In the genomic region with DNA sequence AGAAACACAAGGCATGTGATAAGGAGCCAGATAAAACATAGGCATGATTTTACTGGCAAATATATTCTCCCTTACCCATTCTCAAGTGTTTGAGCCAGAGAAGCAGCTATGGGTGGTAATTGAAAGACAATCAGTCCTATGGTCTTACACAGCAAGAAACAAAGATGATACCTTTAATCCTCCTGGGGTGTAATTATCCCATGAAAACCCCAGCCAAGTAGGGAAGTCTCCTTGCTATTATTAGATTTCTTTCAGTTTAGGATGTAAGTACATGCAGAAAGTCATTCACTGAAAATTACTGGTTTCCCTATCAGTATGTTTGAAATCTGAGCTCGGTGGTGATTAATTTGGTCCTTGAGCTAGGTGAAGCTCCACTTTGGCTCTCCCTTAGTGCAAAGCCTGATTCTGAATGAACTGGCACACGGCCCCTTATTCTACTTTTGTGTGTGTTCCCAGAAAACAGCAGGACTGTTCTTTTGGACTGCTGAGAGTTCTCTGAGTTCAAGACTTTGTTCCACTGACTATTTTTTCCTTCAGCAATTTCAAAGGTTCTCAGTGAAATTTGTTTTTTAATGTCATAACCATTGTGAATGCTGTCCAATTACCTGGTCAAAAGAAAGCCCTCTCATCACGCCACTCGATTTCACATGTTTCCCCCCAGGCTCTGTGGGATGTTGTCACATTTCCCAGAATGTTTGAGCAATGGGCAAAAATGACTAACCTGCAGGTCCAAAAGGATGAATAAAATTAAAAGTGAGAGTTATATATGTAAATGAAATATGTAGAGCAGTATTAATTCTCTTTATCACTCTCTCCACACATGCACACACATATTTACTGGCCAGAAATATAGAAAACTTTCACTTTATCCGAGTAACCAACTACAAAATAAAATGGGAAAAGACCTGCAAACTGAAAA, we compare ENCODE assay signal across 10 cellular contexts.
DNase-seq lines count a peak whose midpoint lies in the region; ATAC-seq, FAIRE-seq and TF ChIP-seq lines count a peak whose summit lies in the region.
"Had no signal": no experiment of that assay in that cellular context is flagged by ENCODE, and none has a peak within 500 bp of the region (broad histone marks: within the 10 kb centered on the region; RNA-seq: fewer than 3 reads in every experiment).

No MANE protein-coding gene starts in this region.

- H3K36me3 ChIP-seq in H1 (ENCODE audit: control insufficient read depth in 2 of 4, insufficient read depth in 4 of 4, low read length in 3 of 4) (no peaks in the 10 kb centered on the region), tibial artery (no peaks in the 10 kb centered on the region)

- POLR2A ChIA-PET in H1 (lab: Charles Lee; ENCODE audit: partially characterized antibody) = interaction anchor here (0.6 to 0.7 kb wide), 2 partner anchors 62 to 783 kb away, joined by 3 to 4 read pairs; no protein-coding TSS in a partner anchor

- H3K4me1 ChIP-seq in H1 (replicated peaks in 1 of 4; ENCODE audit: control insufficient read depth in 3 of 4, insufficient read depth in 4 of 4, low read length in 3 of 4) (peaks cover 3 to 18% (median 12%) of the 10 kb centered on the region in 4 experiments), tibial artery (peaks cover 0 to 62% (median 46%) of the 10 kb centered on the region in 4 donors)

- TF ChIP-seq EP300 in H1 (IDR thresholded peaks at IDR 0.05; ENCODE audit: borderline replicate concordance in 1 of 2, low read depth in 2 of 2, low read length in 2 of 2) = no peak

- H3K79me2 ChIP-seq in H1 (ENCODE audit: control insufficient read depth in 1 of 2, insufficient read depth in 2 of 2, low read length in 2 of 2) = no peaks in the 10 kb centered on the region

- no peak overlapping the region for H3K27ac ChIP-seq in H1 (ENCODE audit: low read depth, low read length)
- peak overlapping the region; percentile 88 to 92 for H3K27ac ChIP-seq in tibial artery
- H3K27ac ChIP-seq: HL-60 had no signal

- WGBS in H1 (ENCODE audit: extremely low coverage in 1 of 2, insufficient coverage in 1 of 2, insufficient read length in 1 of 2, insufficient replicate concordance in 2 of 2, low coverage in 1 of 2, low lambda C conversion rate in 2 of 2, missing lambda C conversion rate in 1 of 2), 2 experiments = 68% methylated on average over 5 of the region's 5 CpGs; no CpG with 5 or more reads in 1 of the 2 experiments

- DNase-seq in stimulated activated CD4-positive, alpha-beta T cell treated with anti-CD3 and anti-CD28 coated beads, Interleukin-12 subunit alpha, Interleukin-12 subunit beta, amount 100 ng/mL, for 48 hours (ENCODE audit: low read depth in 2 of 3, low spot score in 1 of 3) = peak in 2 of 3 donors; percentile 14 to 18
- DNase-seq in stimulated activated CD4-positive, alpha-beta T cell treated with anti-CD3 and anti-CD28 coated beads, Interleukin-2, amount 100 ng/mL, for 24 hours = no peak
- DNase-seq in NCI-H82 (lab: John Stamatoyannopoulos, UW) = peak; percentile 48
- DNase-seq in H1 (ENCODE audit: low read depth in 1 of 2, low spot score in 2 of 2) = no peak
- no peak for DNase-seq in tibial artery
- DNase-seq in glomerular visceral epithelial cell (ENCODE audit: extremely low spot score) = no peak
- no peak for DNase-seq in GDM1 (lab: John Stamatoyannopoulos, UW)
- no peak for DNase-seq in omental fat pad (ENCODE audit: low spot score)
- DNase-seq: CD4-positive, alpha-beta T cell had no signal

- no peak overlapping the region for H3K18ac ChIP-seq in H1 (ENCODE audit: extremely low read depth, low read length)

- no peak overlapping the region for H4K91ac ChIP-seq in H1 (replicated peaks; ENCODE audit: insufficient read length, low read length)

- H3K27me3 ChIP-seq in H1 (replicated peaks in 1 of 4; ENCODE audit: control insufficient read depth in 3 of 4, extremely low read depth in 1 of 4, insufficient read depth in 3 of 4, low read length in 3 of 4) (peaks cover 0 to 8% (median 2%) of the 10 kb centered on the region in 4 experiments; a peak in 2 of 7 replicates), tibial artery (no peaks in the 10 kb centered on the region)

- no peak overlapping the region for H3K14ac ChIP-seq in H1 (ENCODE audit: insufficient read length)

- H3K4me3 ChIP-seq in H1 (ENCODE audit: extremely low read depth in 1 of 4, insufficient read depth in 2 of 4, low read depth in 3 of 4, low read length in 4 of 4) = no peak overlapping the region
- H3K4me3 ChIP-seq in tibial artery = no peak overlapping the region

- no peak for TF ChIP-seq RAD21 in H1 (IDR thresholded peaks at IDR 0.05 in 1 of 2, conservative IDR thresholded peaks at IDR 0.05 in 1 of 2; ENCODE audit: low read depth in 2 of 2, low read length in 2 of 2)

- no peak for FAIRE-seq in H1 (lab: Jason Lieb, UNC)

- H4K8ac ChIP-seq in H1 (ENCODE audit: extremely low read depth, insufficient read depth, low read length) = no peak overlapping the region

- no peak overlapping the region for H2BK20ac ChIP-seq in H1 (ENCODE audit: low read length)

- no peak overlapping the region for H2BK12ac ChIP-seq in H1 (ENCODE audit: low read depth, low read length)

- H3K9me3 ChIP-seq in H1 (ENCODE audit: insufficient read depth in 2 of 2, low read depth in 1 of 2, low read length in 1 of 2) (no peaks in the 10 kb centered on the region), tibial artery (no peaks in the 10 kb centered on the region)

- H3K79me1 ChIP-seq in H1 (ENCODE audit: low read depth, low read length) = no peaks in the 10 kb centered on the region

- no peak overlapping the region for H3K56ac ChIP-seq in H1 (replicated peaks; ENCODE audit: insufficient read length, low read depth, low read length)

- intact Hi-C loops in tibial artery (cut with DNase I; ENCODE audit: low total_unique reads) = loop anchor here (10.0 kb wide), 1 partner anchor 109 kb away; no protein-coding TSS in a partner anchor

- TF ChIP-seq CTCF in H1 (IDR thresholded peaks at IDR 0.05; ENCODE audit: control extremely low read depth in 1 of 3, insufficient read depth in 1 of 3, low read depth in 1 of 3, low read length in 3 of 3) (no peak), tibial artery (IDR thresholded peaks at IDR 0.05) (no peak), omental fat pad (IDR thresholded peaks at IDR 0.05) (no peak)

- no peaks in the 10 kb centered on the region for H3K23me2 ChIP-seq in H1 (ENCODE audit: low read depth, low read length)

- no peak overlapping the region for H3K23ac ChIP-seq in H1 (ENCODE audit: insufficient read length)

- H2BK120ac ChIP-seq in H1 (replicated peaks; ENCODE audit: low read depth, low read length) = no peak overlapping the region

- H3K4ac ChIP-seq in H1 (replicated peaks; ENCODE audit: insufficient read length, low read depth, low read length) = no peak overlapping the region

- H4K20me1 ChIP-seq in H1 (replicated peaks in 1 of 2; ENCODE audit: control insufficient read depth in 1 of 2, insufficient read depth in 2 of 2, low read length in 2 of 2) = no peaks in the 10 kb centered on the region

- TF ChIP-seq POLR2A in H1 (IDR thresholded peaks at IDR 0.05; ENCODE audit: control extremely low read depth in 1 of 2, low read depth in 2 of 2, low read length in 2 of 2) = no peak

- no peak overlapping the region for H2AFZ ChIP-seq in H1 (ENCODE audit: low read length)

- CTCF ChIA-PET in H1 (lab: Charles Lee; ENCODE audit: partially characterized antibody) = interaction anchor here (0.6 to 2.0 kb wide), 6 partner anchors 32 to 248 kb away, joined by 3 to 5 read pairs (median 3); no protein-coding TSS in a partner anchor

- 0 out of 2 replicates have a peak overlapping the region, but pooled peaks have one; percentile 40 for H2AK5ac ChIP-seq in H1 (ENCODE audit: low read depth, low read length)

- H2BK15ac ChIP-seq in H1 (ENCODE audit: low read length) = no peak overlapping the region

- no peak overlapping the region for H4K5ac ChIP-seq in H1 (ENCODE audit: insufficient read length, low read depth, low read length)

- H3K9ac ChIP-seq in H1 (replicated peaks in 1 of 4; ENCODE audit: extremely low read depth in 1 of 4, low read depth in 3 of 4, low read length in 3 of 4) = no peak overlapping the region

- no peak overlapping the region for H2BK5ac ChIP-seq in H1 (ENCODE audit: low read depth, low read length)

- H3K4me2 ChIP-seq in H1 (ENCODE audit: insufficient read depth in 1 of 2, low read depth in 2 of 2, low read length in 2 of 2) = peak overlapping the region; percentile 48 to 49; a peak in 3 of 4 replicates

- ATAC-seq in omental fat pad (ENCODE audit: low FRiP score) = no peak

Comparison
In these comparisons a context has a peak if more than half of its experiments do, and no peak if none do; other contexts are left out.
1. DNase-seq: peak in stimulated activated CD4-positive, alpha-beta T cell treated with anti-CD3 and anti-CD28 coated beads, Interleukin-12 subunit alpha, Interleukin-12 subunit beta, amount 100 ng/mL, for 48 hours (2 of 3) and NCI-H82 (single experiment); none in stimulated activated CD4-positive, alpha-beta T cell treated with anti-CD3 and anti-CD28 coated beads, Interleukin-2, amount 100 ng/mL, for 24 hours (0 of 2), H1 (0 of 2), tibial artery (0 of 2), glomerular visceral epithelial cell (single experiment), GDM1 (single experiment) and omental fat pad (single experiment).